In genomic region chr1:45752441-45753052, GRCh38 we compare ENCODE assay signal across 1 cellular context.
TF ChIP-seq lines count a peak whose summit lies in the region.

No MANE protein-coding gene starts in this region.

TF ChIP-seq in HepG2, 621 proteins besides CTCF, POLR2A, EP300 and RAD21 (continued from another document and continues in another):
- TF ChIP-seq ZBTB33 (CRISPR knock-in tag; IDR thresholded peaks at IDR 0.05) (0 out of 2 replicates have a peak, but pooled peaks have one; percentile 12), KLF12 (CRISPR knock-in tag; IDR thresholded peaks at IDR 0.05; ENCODE audit: borderline replicate concordance) (peak; percentile 26; the same call in 1 of the 2 replicates), MXI1 (IDR thresholded peaks at IDR 0.05; ENCODE audit: borderline replicate concordance, low read depth, low read length) (no peak), NAIF1 (CRISPR knock-in tag; IDR thresholded peaks at IDR 0.05; ENCODE audit: borderline replicate concordance) (no peak), ARID2 (CRISPR knock-in tag; IDR thresholded peaks at IDR 0.05; ENCODE audit: borderline replicate concordance) (no peak), AGO2 (optimal IDR thresholded peaks at IDR 0.05; ENCODE audit: low read depth, low read length) (no peak), HMGA1 (CRISPR knock-in tag; conservative IDR thresholded peaks at IDR 0.05) (no peak), HDAC6 (IDR thresholded peaks at IDR 0.05; ENCODE audit: low read depth, low read length) (no peak), MED1 (CRISPR knock-in tag; IDR thresholded peaks at IDR 0.05) (peak; percentile 68), ZNF549 (CRISPR knock-in tag; IDR thresholded peaks at IDR 0.05) (no peak), ETV5 (CRISPR knock-in tag; IDR thresholded peaks at IDR 0.05; ENCODE audit: borderline replicate concordance) (0 out of 2 replicates have a peak, but pooled peaks have one; percentile 18), RORA (CRISPR knock-in tag; IDR thresholded peaks at IDR 0.05) (no peak), ZNF143 (CRISPR knock-in tag; IDR thresholded peaks at IDR 0.05) (no peak), RFXANK (CRISPR knock-in tag; IDR thresholded peaks at IDR 0.05) (no peak), ZNF773 (CRISPR knock-in tag; IDR thresholded peaks at IDR 0.05; ENCODE audit: borderline replicate concordance) (no peak), SNAPC4 (CRISPR knock-in tag; IDR thresholded peaks at IDR 0.05) (0 out of 2 replicates have a peak, but pooled peaks have one; percentile 34), ZNF788 (CRISPR knock-in tag; IDR thresholded peaks at IDR 0.05; ENCODE audit: borderline replicate concordance) (peak; percentile 66; the same call in 1 of the 2 replicates), CREB3 (CRISPR knock-in tag; IDR thresholded peaks at IDR 0.05) (no peak), JARID2 (CRISPR knock-in tag; IDR thresholded peaks at IDR 0.05; ENCODE audit: insufficient replicate concordance) (no peak), ZNF616 (CRISPR knock-in tag; IDR thresholded peaks at IDR 0.05; ENCODE audit: low read depth) (no peak), SP4 (CRISPR knock-in tag; IDR thresholded peaks at IDR 0.05) (0 out of 2 replicates have a peak, but pooled peaks have one; percentile 19), LBX2 (CRISPR knock-in tag; IDR thresholded peaks at IDR 0.05; ENCODE audit: borderline replicate concordance) (no peak), DZIP1 (CRISPR knock-in tag; IDR thresholded peaks at IDR 0.05) (no peak), ZNF670 (CRISPR knock-in tag; IDR thresholded peaks at IDR 0.05; ENCODE audit: borderline replicate concordance) (no peak), ZBTB7A (CRISPR knock-in tag; IDR thresholded peaks at IDR 0.05) (no peak), ZNF580 (CRISPR knock-in tag; IDR thresholded peaks at IDR 0.05; ENCODE audit: borderline replicate concordance, low read depth) (peak; percentile 45; the same call in 1 of the 2 replicates), ZNF770 (CRISPR knock-in tag; IDR thresholded peaks at IDR 0.05) (no peak), SMAD9 (CRISPR knock-in tag; IDR thresholded peaks at IDR 0.05) (no peak), ZBTB37 (CRISPR knock-in tag; IDR thresholded peaks at IDR 0.05) (no peak), ZNF350 (CRISPR knock-in tag; IDR thresholded peaks at IDR 0.05; ENCODE audit: borderline replicate concordance, low read depth) (peak; percentile 49; the same call in 1 of the 2 replicates), TOPORS (CRISPR knock-in tag; IDR thresholded peaks at IDR 0.05) (0 out of 2 replicates have a peak, but pooled peaks have one; percentile 39), ZBTB4 (CRISPR knock-in tag; IDR thresholded peaks at IDR 0.05; ENCODE audit: borderline replicate concordance) (no peak), TCF7L2 (IDR thresholded peaks at IDR 0.05; ENCODE audit: low read depth, low read length) (no peak)
